ENCODE assay signal across 21 cellular contexts in the genomic region with DNA sequence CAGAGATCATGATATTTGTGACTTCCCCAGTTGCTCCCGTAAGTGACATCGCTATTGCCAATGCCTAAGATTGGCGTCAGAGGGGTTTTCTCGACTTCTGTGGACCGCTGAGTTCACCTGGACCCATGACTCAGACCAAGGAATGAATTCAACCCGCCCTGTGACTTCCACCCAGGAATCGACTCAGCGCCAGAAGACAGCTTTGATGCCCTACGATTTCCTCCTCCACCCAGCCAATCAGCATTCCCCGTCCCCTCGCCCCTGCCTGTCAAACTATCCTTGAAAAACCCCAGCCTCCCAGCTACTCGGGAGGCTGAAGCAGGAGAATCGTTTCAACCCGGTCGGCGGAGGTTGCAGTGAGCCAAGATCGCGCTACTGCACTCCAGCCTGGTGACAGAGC. TPM values are rescaled to one million over a fixed set of nuclear protein-coding genes. Genes with fewer than 3 reads are reported as not detected.
A peak's percentile ranks its signal among the peaks of the same experiment; 100 is the strongest.
DNase-seq lines count a peak whose midpoint lies in the region; ATAC-seq and TF ChIP-seq lines count a peak whose summit lies in the region.
"Had no signal": no experiment of that assay in that cellular context is flagged by ENCODE, and none has a peak within 500 bp of the region (broad histone marks: within the 10 kb centered on the region; RNA-seq: fewer than 3 reads in every experiment).

No MANE protein-coding gene starts in this region.

- no peak overlapping the region for H3K56ac ChIP-seq in mesendoderm (ENCODE audit: low read length)

- H4K5ac ChIP-seq in mesendoderm (ENCODE audit: low read length): no peak overlapping the region

- H4K8ac ChIP-seq in mesendoderm (ENCODE audit: low read depth, low read length): no peak overlapping the region

- intact Hi-C loops in Right ventricle myocardium inferior (cut with DNase I) (no loop called here), heart left ventricle (cut with DNase I) (no loop called here), uterus (cut with DNase I; ENCODE audit: low total_unique reads) (no loop called here)

- H2BK120ac ChIP-seq in mesendoderm (ENCODE audit: low read depth, low read length): no peak overlapping the region

- no peak overlapping the region for H3K9ac ChIP-seq in mesendoderm (ENCODE audit: low read length)

- no peak overlapping the region for H3K23ac ChIP-seq in mesendoderm (ENCODE audit: low read length)

- H3K27ac ChIP-seq in heart left ventricle (no peak overlapping the region), mesendoderm (ENCODE audit: low read depth, low read length) (no peak overlapping the region), uterus (no peak overlapping the region)
- H3K27ac ChIP-seq: C4-2B, Peyer's patch, SJSA1 had no signal

- H2BK5ac ChIP-seq in mesendoderm (ENCODE audit: low read length): no peak overlapping the region

- no peaks in the 10 kb centered on the region for H3K36me3 ChIP-seq in heart left ventricle
- H3K36me3 ChIP-seq in mesendoderm (ENCODE audit: control insufficient read depth, insufficient read depth, low read length): no peaks in the 10 kb centered on the region
- no peaks in the 10 kb centered on the region for H3K36me3 ChIP-seq in uterus
- H3K36me3 ChIP-seq: HAP-1, Peyer's patch, SJSA1 had no signal

- peaks cover 0 to 13% (median 0%) of the 10 kb centered on the region in 12 donors for H3K4me1 ChIP-seq in heart left ventricle
- H3K4me1 ChIP-seq in mesendoderm (ENCODE audit: control insufficient read depth, low read depth, low read length): no peaks in the 10 kb centered on the region
- H3K4me1 ChIP-seq in uterus: no peaks in the 10 kb centered on the region
- H3K4me1 ChIP-seq: Peyer's patch had no signal

- no peak overlapping the region for H3K18ac ChIP-seq in mesendoderm (ENCODE audit: low read length)

- no peak overlapping the region for H3K4me2 ChIP-seq in mesendoderm (ENCODE audit: low read length)
- H3K4me2 ChIP-seq: GM23338 had no signal

- no peak for TF ChIP-seq POLR2A in heart left ventricle (IDR thresholded peaks at IDR 0.05)
- TF ChIP-seq POLR2A in uterus (IDR thresholded peaks at IDR 0.05): no peak

- DNase-seq in Right ventricle myocardium inferior (ENCODE audit: missing footprints): peak; percentile 21
- DNase-seq in heart left ventricle: no peak
- DNase-seq in NCI-H226: peak; percentile 29
- DNase-seq in mesendoderm: peak; percentile 25
- DNase-seq in activated effector memory CD4-positive, alpha-beta T cell treated with Interleukin-2 at 50 U/mL for 16 hours: no peak
- DNase-seq in uterus: no peak
- DNase-seq in NCI-H146 treated with DMSO at 0.1 percent for 48 hours (lab: John Stamatoyannopoulos, UW; ENCODE audit: unreplicated experiment): no peak
- DNase-seq: DMS79 treated with DMSO at 0.1 percent for 48 hours, MM.1S, NCI-H1048, NCI-H1436 treated with DMSO at 0.1 percent for 48 hours, NCI-H2029, NCI-H2227 treated with DMSO at 0.1 percent for 48 hours, NCI-H524, NCI-H82, Peyer's patch had no signal

- peaks cover 0 to 17% (median 3%) of the 10 kb centered on the region in 12 donors for H3K9me3 ChIP-seq in heart left ventricle
- no peaks in the 10 kb centered on the region for H3K9me3 ChIP-seq in uterus

- H3K79me1 ChIP-seq in mesendoderm (ENCODE audit: low read length): no peaks in the 10 kb centered on the region

- H3K4ac ChIP-seq in mesendoderm (ENCODE audit: low read depth, low read length): no peak overlapping the region

- H3K27me3 ChIP-seq in heart left ventricle (peaks cover 0 to 49% (median 31%) of the 10 kb centered on the region in 9 donors), mesendoderm (ENCODE audit: insufficient read depth, low read length, poor library complexity) (peaks cover 11% of the 10 kb centered on the region), uterus (peaks cover 0 to 29% of the 10 kb centered on the region in 2 donors)

- no peaks in the 10 kb centered on the region for H3K79me2 ChIP-seq in mesendoderm (ENCODE audit: control insufficient read depth, insufficient read depth, low read length)

- no peak for ATAC-seq in Right ventricle myocardium inferior
- no peak for ATAC-seq in heart left ventricle

- H2BK15ac ChIP-seq in mesendoderm (replicated peaks; ENCODE audit: low read depth): no peak overlapping the region

- H3K4me3 ChIP-seq in heart left ventricle: no peak overlapping the region
- no peak overlapping the region for H3K4me3 ChIP-seq in mesendoderm (ENCODE audit: low read length)
- H3K4me3 ChIP-seq in uterus: no peak overlapping the region
- H3K4me3 ChIP-seq: GM23338, HAP-1, Peyer's patch, SJSA1 had no signal

- no peak overlapping the region for H2AK5ac ChIP-seq in mesendoderm (ENCODE audit: low read length)

- TF ChIP-seq CTCF in heart left ventricle (IDR thresholded peaks at IDR 0.05) (no peak), uterus (IDR thresholded peaks at IDR 0.05) (no peak)

- 42 to 47% (median 44%) methylated on average over 18 of the region's 18 CpGs for WGBS in heart left ventricle, 4 donors
- no CpG with 5 or more reads among the region's 18 CpGs for WGBS in mesendoderm (ENCODE audit: extremely low coverage, insufficient coverage, low lambda C conversion rate)

RNA-seq across cellular contexts. Expression of a gene that starts 58.3 kb away (rescaled TPM):
- total RNA-seq in Right ventricle myocardium inferior: 9.0 TPM
- total RNA-seq in heart left ventricle: 10 to 100 TPM in 2 of 9 donors, 1 to 10 TPM in 7; 2.5 to 18.3 (median 7.3) TPM
- polyA plus RNA-seq in heart left ventricle: 10 to 100 TPM; 10.9 to 12.6 TPM
- 4.0 TPM for polyA plus RNA-seq in mesendoderm (2013, experiment 1 of 2)
- 3.6 TPM for polyA plus RNA-seq in mesendoderm (2013, experiment 2 of 2)
- total RNA-seq in uterus: 10 to 100 TPM in 2 of 4 donors, 1 to 10 TPM in 2; 1.8 to 19.7 (median 12.6) TPM
- polyA plus RNA-seq: IgD-negative memory B cell had no signal

Comparison
In these comparisons a context has a peak if more than half of its experiments do, and no peak if none do; other contexts are left out.
1. DNase-seq: peak in Right ventricle myocardium inferior (single experiment), NCI-H226 (single experiment) and mesendoderm (single experiment); none in heart left ventricle (0 of 5), activated effector memory CD4-positive, alpha-beta T cell treated with Interleukin-2 at 50 U/mL for 16 hours (single experiment), uterus (0 of 2) and NCI-H146 treated with DMSO at 0.1 percent for 48 hours (single experiment).